Comparison of ENCODE assay signal across 15 cellular contexts in the genomic region with DNA sequence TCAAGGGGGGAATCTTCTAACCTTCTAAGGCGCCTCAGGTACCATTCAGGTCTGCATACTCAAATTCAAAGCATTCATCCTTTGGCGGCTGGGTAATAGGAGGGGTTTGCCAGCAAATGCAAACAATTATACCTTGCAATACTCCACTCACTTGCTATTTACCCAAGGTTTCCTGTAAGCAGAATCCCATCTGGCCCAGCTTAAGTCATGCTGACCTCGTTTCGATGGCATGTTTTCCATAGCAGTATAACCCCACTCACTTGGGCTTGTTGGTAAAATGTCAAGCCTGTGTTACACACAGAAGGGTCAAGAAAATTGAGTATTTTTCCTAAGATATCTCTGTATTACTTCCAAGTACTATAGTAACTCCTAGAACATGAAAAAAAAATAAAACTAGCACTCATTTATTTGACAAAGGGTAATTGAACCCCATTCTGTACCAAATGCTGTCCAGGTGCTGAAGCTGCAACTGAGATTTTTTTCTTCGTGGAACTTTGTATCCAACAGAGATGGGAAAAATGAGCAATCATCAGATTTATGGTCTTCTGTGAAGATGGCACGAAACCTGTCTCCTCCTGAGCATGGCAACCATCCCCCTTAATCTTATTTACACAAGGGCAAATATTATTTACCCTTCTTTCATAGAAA.
A peak's percentile ranks its signal among the peaks of the same experiment; 100 is the strongest.
DNase-seq lines count a peak whose midpoint lies in the region; ATAC-seq and TF ChIP-seq lines count a peak whose summit lies in the region.
"Had no signal": no experiment of that assay in that cellular context is flagged by ENCODE, and none has a peak within 500 bp of the region (broad histone marks: within the 10 kb centered on the region; RNA-seq: fewer than 3 reads in every experiment).

No MANE protein-coding gene starts in this region.

- H3K23ac ChIP-seq in IMR-90 (ENCODE audit: low read depth, low read length) (no peak overlapping the region), mesenchymal stem cell (ENCODE audit: low read length in 2 of 2) (no peak overlapping the region)

- no peak overlapping the region for H4K5ac ChIP-seq in IMR-90 (ENCODE audit: low read depth, low read length)

- H3K9me1 ChIP-seq in IMR-90 (ENCODE audit: insufficient read depth, low read length), result no peaks in the 10 kb centered on the region

- no peak overlapping the region for H3K56ac ChIP-seq in IMR-90 (ENCODE audit: extremely low read depth, insufficient read depth, low read length)

- peak; percentile 10 for DNase-seq in NCI-H1105 treated with DMSO at 0.1 percent for 48 hours (lab: John Stamatoyannopoulos, UW)
- no peak for DNase-seq in NCI-H1105 (lab: John Stamatoyannopoulos, UW)
- peak; percentile 82 for DNase-seq in IMR-90
- peak; percentile 51 for DNase-seq in astrocyte of the hippocampus (ENCODE audit: low read depth, low spot score)
- DNase-seq in mesenchymal stem cell, result peak; percentile 8
- no peak for DNase-seq in sigmoid colon
- DNase-seq in NCI-H446 (lab: John Stamatoyannopoulos, UW), result no peak
- DNase-seq: activated naive CD8-positive, alpha-beta T cell treated with anti-CD3 and anti-CD28 coated beads, Interleukin-2, amount 10 ng/mL, durations not matched to agents 7 days and 5 days; erythroblast; mucosa of descending colon; ovary; stimulated activated CD4-positive, alpha-beta T cell treated with anti-CD3 and anti-CD28 coated beads, Interleukin-12 subunit alpha, Interleukin-12 subunit beta, amount 100 ng/mL, for 4 hours had no signal

- no peak overlapping the region for H3K4ac ChIP-seq in IMR-90 (ENCODE audit: low read depth, low read length)
- H3K4ac ChIP-seq in mesenchymal stem cell (ENCODE audit: low read depth in 1 of 2, low read length in 2 of 2), result no peak overlapping the region

- no peak for TF ChIP-seq RAD21 in IMR-90 (IDR thresholded peaks at IDR 0.05; ENCODE audit: low read length)

- no peaks in the 10 kb centered on the region for H3K27me3 ChIP-seq in IMR-90 (ENCODE audit: control insufficient read depth, insufficient read depth, low read length)
- H3K27me3 ChIP-seq in mesenchymal stem cell (ENCODE audit: control insufficient read depth in 1 of 2, insufficient read depth in 1 of 2, low read length in 2 of 2), result no peaks in the 10 kb centered on the region
- no peaks in the 10 kb centered on the region for H3K27me3 ChIP-seq in sigmoid colon
- H3K27me3 ChIP-seq: ovary had no signal

- no peak overlapping the region for H2BK5ac ChIP-seq in IMR-90 (ENCODE audit: low read depth, low read length, poor library complexity, severe bottlenecking)
- H2BK5ac ChIP-seq in mesenchymal stem cell (ENCODE audit: low read depth, low read length, poor library complexity, severe bottlenecking), result no peak overlapping the region

- no TSS peak for BruUV-seq in IMR-90 (replicated peaks; lab: Mats Ljungman, UMichigan)

- H2BK15ac ChIP-seq in IMR-90 (ENCODE audit: low read depth, low read length), result no peak overlapping the region
- no peak overlapping the region for H2BK15ac ChIP-seq in mesenchymal stem cell (ENCODE audit: low read depth, poor library complexity, severe bottlenecking)

- H2AFZ ChIP-seq in IMR-90 (replicated peaks; ENCODE audit: low read length, poor library complexity) (no peak overlapping the region), mesenchymal stem cell (ENCODE audit: low read depth, low read length) (no peak overlapping the region)

- H3K18ac ChIP-seq in IMR-90 (ENCODE audit: low read depth, low read length) (no peak overlapping the region), mesenchymal stem cell (ENCODE audit: low read depth in 1 of 2, low read length in 2 of 2) (no peak overlapping the region)

- CTCF ChIA-PET in IMR-90 (lab: Yijun Ruan, JAX), result interaction anchor here (0.6 to 1.0 kb wide), 2 partner anchors 16 to 118 kb away, joined by 3 to 4 read pairs; no protein-coding TSS in a partner anchor

- H3K79me1 ChIP-seq in IMR-90 (ENCODE audit: low read depth in 1 of 2, low read length in 2 of 2), result no peaks in the 10 kb centered on the region
- no peaks in the 10 kb centered on the region for H3K79me1 ChIP-seq in mesenchymal stem cell (replicated peaks; ENCODE audit: low read length, poor library complexity, severe bottlenecking)

- no peak overlapping the region for H2AK9ac ChIP-seq in IMR-90 (replicated peaks; ENCODE audit: low read depth, low read length, poor library complexity)

- intact Hi-C loops in IMR-90 (cut with micrococcal nuclease) (no loop called here), sigmoid colon (cut with DNase I) (no loop called here)

- no CpG with 5 or more reads among the region's 6 CpGs for WGBS in IMR-90 (ENCODE audit: extremely low coverage in 2 of 2, insufficient read length in 1 of 2), 2 experiments
- WGBS in mesenchymal stem cell, result 74% methylated on average over 3 of the region's 6 CpGs
- WGBS in sigmoid colon, 2 donors, result 65 to 83% methylated on average over 6 of the region's 6 CpGs

- POLR2A ChIA-PET in IMR-90 (lab: Charles Lee; ENCODE audit: unreplicated experiment), result no interaction called here

- H3K36me3 ChIP-seq in IMR-90 (ENCODE audit: control insufficient read depth, insufficient read depth, low read length) (no peaks in the 10 kb centered on the region), mesenchymal stem cell (ENCODE audit: control insufficient read depth in 1 of 2, insufficient read depth in 2 of 2, low read depth in 1 of 2, low read length in 2 of 2) (no peaks in the 10 kb centered on the region), sigmoid colon (no peaks in the 10 kb centered on the region)
- H3K36me3 ChIP-seq: ovary, thoracic aorta had no signal

- no peak for TF ChIP-seq CTCF in IMR-90 (conservative IDR thresholded peaks at IDR 0.05; ENCODE audit: low read depth, low read length)
- TF ChIP-seq CTCF in sigmoid colon (IDR thresholded peaks at IDR 0.05), result no peak

- dilution Hi-C loops in IMR-90 (cut with HindIII; ENCODE audit: low sequenced_read_pairs, unreplicated experiment), result no loop called here

- no peak for TF ChIP-seq POLR2A in IMR-90 (IDR thresholded peaks at IDR 0.05; ENCODE audit: low read depth, low read length)
- no peak for TF ChIP-seq POLR2A in sigmoid colon (IDR thresholded peaks at IDR 0.05)

- H3K4me2 ChIP-seq in IMR-90 (ENCODE audit: low read depth, low read length) (peak overlapping the region; percentile 45; the same call in 1 of the 2 replicates), mesenchymal stem cell (ENCODE audit: low read length, poor library complexity, severe bottlenecking) (no peak overlapping the region)

- H3K9me3 ChIP-seq in IMR-90 (ENCODE audit: control insufficient read depth, insufficient read depth, low read length) (no peaks in the 10 kb centered on the region), mesenchymal stem cell (ENCODE audit: control insufficient read depth, low read length) (no peaks in the 10 kb centered on the region), sigmoid colon (no peaks in the 10 kb centered on the region)
- H3K9me3 ChIP-seq: mucosa of descending colon, ovary, thoracic aorta had no signal

- H3K4me1 ChIP-seq in IMR-90 (ENCODE audit: control insufficient read depth, insufficient read depth, low read length) (peaks cover 6% of the 10 kb centered on the region; the same call in 1 of the 2 replicates), mesenchymal stem cell (ENCODE audit: control insufficient read depth, insufficient read depth, low read depth, low read length) (no peaks in the 10 kb centered on the region), sigmoid colon (no peaks in the 10 kb centered on the region)

- in situ Hi-C loops in IMR-90 (cut with MboI; ENCODE audit: low sequenced_read_pairs), result no loop called here

- H4K91ac ChIP-seq in IMR-90 (ENCODE audit: insufficient read depth, low read depth, low read length), result no peak overlapping the region
- H4K91ac ChIP-seq in mesenchymal stem cell (ENCODE audit: low read length), result no peak overlapping the region

- no peak for TF ChIP-seq EP300 in sigmoid colon (IDR thresholded peaks at IDR 0.05)

- H2BK12ac ChIP-seq in mesenchymal stem cell (ENCODE audit: low read length in 2 of 2), result no peak overlapping the region

- H2BK120ac ChIP-seq in IMR-90 (ENCODE audit: low read depth, low read length) (peak overlapping the region; percentile 16; the same call in 1 of the 2 replicates), mesenchymal stem cell (ENCODE audit: low read depth, low read length) (no peak overlapping the region)

- H3K9ac ChIP-seq in IMR-90 (ENCODE audit: low read depth, low read length), result no peak overlapping the region
- H3K9ac ChIP-seq in mesenchymal stem cell (ENCODE audit: low read length), result no peak overlapping the region

- ATAC-seq in IMR-90 (ENCODE audit: low read depth) (peak; percentile 61), HG03520 (IDR thresholded peaks at IDR 0.05; ENCODE audit: unreplicated experiment) (no peak)
- ATAC-seq: mucosa of descending colon had no signal

- 0 out of 2 replicates have a peak overlapping the region, but pooled peaks have one; percentile 48 for H2BK20ac ChIP-seq in IMR-90 (ENCODE audit: low read depth, low read length)

- no peak overlapping the region for H2AK5ac ChIP-seq in IMR-90 (ENCODE audit: low read depth, low read length)
- no peak overlapping the region for H2AK5ac ChIP-seq in mesenchymal stem cell (ENCODE audit: low read length, severe bottlenecking)

- H3K27ac ChIP-seq in IMR-90 (ENCODE audit: insufficient read depth, low read length) (no peak overlapping the region), mesenchymal stem cell (ENCODE audit: low read length, poor library complexity, severe bottlenecking) (no peak overlapping the region), sigmoid colon (no peak overlapping the region)
- H3K27ac ChIP-seq: 22Rv1, ovary, thoracic aorta had no signal

- H4K8ac ChIP-seq in IMR-90 (ENCODE audit: low read depth in 2 of 2, low read length in 2 of 2) (no peak overlapping the region), mesenchymal stem cell (ENCODE audit: low read length) (no peak overlapping the region)

- H4K20me1 ChIP-seq in IMR-90 (ENCODE audit: insufficient read depth, low read length), result no peaks in the 10 kb centered on the region

- H3K14ac ChIP-seq in IMR-90 (replicated peaks; ENCODE audit: low read depth, low read length) (no peak overlapping the region), mesenchymal stem cell (ENCODE audit: low read length in 2 of 2) (no peak overlapping the region)

- H3K4me3 ChIP-seq in IMR-90 (ENCODE audit: insufficient read depth, low read depth, low read length) (no peak overlapping the region), mesenchymal stem cell (ENCODE audit: insufficient read depth in 1 of 2, low read depth in 1 of 2, low read length in 2 of 2) (peak overlapping the region in 1 of 2 experiments; percentile 49), sigmoid colon (no peak overlapping the region)
- H3K4me3 ChIP-seq: mucosa of descending colon, ovary, thoracic aorta had no signal

TF ChIP-seq in IMR-90, 13 proteins besides CTCF, POLR2A, EP300 and RAD21 (continues in another document):
- TF ChIP-seq RFX5 (IDR thresholded peaks at IDR 0.05; ENCODE audit: low read depth, low read length) (no peak), MXI1 (IDR thresholded peaks at IDR 0.05; ENCODE audit: borderline replicate concordance, low read depth, low read length) (no peak), NFE2L2 (IDR thresholded peaks at IDR 0.05; ENCODE audit: low read depth, low read length) (no peak)

Comparison
In these comparisons a context has a peak if more than half of its experiments do, and no peak if none do; other contexts are left out.
1. DNase-seq: peak in NCI-H1105 treated with DMSO at 0.1 percent for 48 hours (single experiment), IMR-90 (single experiment), astrocyte of the hippocampus (single experiment) and mesenchymal stem cell (single experiment); none in NCI-H1105 (single experiment), sigmoid colon (single experiment) and NCI-H446 (0 of 2).